ENCODE assay signal across 1 cellular context in genomic region chr22:50473855-50474671, GRCh38.
TF ChIP-seq lines count a peak whose summit lies in the region.

No MANE protein-coding gene starts in this region.

TF ChIP-seq in liver, 16 proteins besides CTCF, POLR2A, EP300 and RAD21 (continued from another document):
- TF ChIP-seq, protein P1, sequence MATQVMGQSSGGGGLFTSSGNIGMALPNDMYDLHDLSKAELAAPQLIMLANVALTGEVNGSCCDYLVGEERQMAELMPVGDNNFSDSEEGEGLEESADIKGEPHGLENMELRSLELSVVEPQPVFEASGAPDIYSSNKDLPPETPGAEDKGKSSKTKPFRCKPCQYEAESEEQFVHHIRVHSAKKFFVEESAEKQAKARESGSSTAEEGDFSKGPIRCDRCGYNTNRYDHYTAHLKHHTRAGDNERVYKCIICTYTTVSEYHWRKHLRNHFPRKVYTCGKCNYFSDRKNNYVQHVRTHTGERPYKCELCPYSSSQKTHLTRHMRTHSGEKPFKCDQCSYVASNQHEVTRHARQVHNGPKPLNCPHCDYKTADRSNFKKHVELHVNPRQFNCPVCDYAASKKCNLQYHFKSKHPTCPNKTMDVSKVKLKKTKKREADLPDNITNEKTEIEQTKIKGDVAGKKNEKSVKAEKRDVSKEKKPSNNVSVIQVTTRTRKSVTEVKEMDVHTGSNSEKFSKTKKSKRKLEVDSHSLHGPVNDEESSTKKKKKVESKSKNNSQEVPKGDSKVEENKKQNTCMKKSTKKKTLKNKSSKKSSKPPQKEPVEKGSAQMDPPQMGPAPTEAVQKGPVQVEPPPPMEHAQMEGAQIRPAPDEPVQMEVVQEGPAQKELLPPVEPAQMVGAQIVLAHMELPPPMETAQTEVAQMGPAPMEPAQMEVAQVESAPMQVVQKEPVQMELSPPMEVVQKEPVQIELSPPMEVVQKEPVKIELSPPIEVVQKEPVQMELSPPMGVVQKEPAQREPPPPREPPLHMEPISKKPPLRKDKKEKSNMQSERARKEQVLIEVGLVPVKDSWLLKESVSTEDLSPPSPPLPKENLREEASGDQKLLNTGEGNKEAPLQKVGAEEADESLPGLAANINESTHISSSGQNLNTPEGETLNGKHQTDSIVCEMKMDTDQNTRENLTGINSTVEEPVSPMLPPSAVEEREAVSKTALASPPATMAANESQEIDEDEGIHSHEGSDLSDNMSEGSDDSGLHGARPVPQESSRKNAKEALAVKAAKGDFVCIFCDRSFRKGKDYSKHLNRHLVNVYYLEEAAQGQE (IDR thresholded peaks at IDR 0.05) = no peak
- TF ChIP-seq HNF4A (conservative IDR thresholded peaks at IDR 0.05) = no peak
